Comparison of ENCODE assay signal across 8 cellular contexts in genomic region chr1:6625579-6626149, GRCh38. TPM values are rescaled to one million over a fixed set of nuclear protein-coding genes. Genes with fewer than 3 reads are reported as not detected.
DNase-seq lines count a peak whose midpoint lies in the region; ATAC-seq and TF ChIP-seq lines count a peak whose summit lies in the region.

No MANE protein-coding gene starts in this region.

- peak; percentile 8 for ATAC-seq in HG03432 (IDR thresholded peaks at IDR 0.05; ENCODE audit: unreplicated experiment)
- peak; percentile 35 for ATAC-seq in activated CD8-positive, alpha-beta T cell treated with anti-CD3 and anti-CD28 coated beads for 36 hours
- peak in 2 of 4 donors; percentile 29 to 30 for ATAC-seq in psoas muscle
- ATAC-seq in GM18909 (IDR thresholded peaks at IDR 0.05; ENCODE audit: poor library complexity, unreplicated experiment), result no peak

- no peaks in the 10 kb centered on the region for H3K27me3 Mint-ChIP-seq in activated CD8-positive, alpha-beta T cell treated with anti-CD3 and anti-CD28 coated beads for 36 hours
- peaks cover 10% of the 10 kb centered on the region for H3K27me3 Mint-ChIP-seq in glutamatergic neuron (ENCODE audit: unreplicated experiment)

- POLR2A ChIA-PET in activated CD8-positive, alpha-beta T cell treated with anti-CD3 and anti-CD28 coated beads for 36 hours (lab: Charles Lee), result interaction anchor here (0.8 to 1.1 kb wide), 2 partner anchors 10 to 24 kb away, joined by 3 to 4 read pairs; no protein-coding TSS in a partner anchor

- no peaks in the 10 kb centered on the region for H3K9me3 Mint-ChIP-seq in activated CD8-positive, alpha-beta T cell treated with anti-CD3 and anti-CD28 coated beads for 36 hours
- peaks cover 10% of the 10 kb centered on the region for H3K9me3 Mint-ChIP-seq in glutamatergic neuron (ENCODE audit: unreplicated experiment)

- peaks cover 31% of the 10 kb centered on the region for H3K36me3 Mint-ChIP-seq in activated CD8-positive, alpha-beta T cell treated with anti-CD3 and anti-CD28 coated beads for 36 hours (ENCODE audit: low read depth)
- H3K36me3 Mint-ChIP-seq in glutamatergic neuron (ENCODE audit: unreplicated experiment), result no peaks in the 10 kb centered on the region

- peaks cover 26% of the 10 kb centered on the region for H3K4me1 Mint-ChIP-seq in activated CD8-positive, alpha-beta T cell treated with anti-CD3 and anti-CD28 coated beads for 36 hours (ENCODE audit: low read depth)
- H3K4me1 Mint-ChIP-seq in glutamatergic neuron (ENCODE audit: low read depth, unreplicated experiment), result peaks cover 11% of the 10 kb centered on the region

- H3K27me3 ChIP-seq in psoas muscle (ENCODE audit: insufficient read depth in 3 of 3, low read length in 2 of 3), result no peaks in the 10 kb centered on the region

- CTCF ChIA-PET in activated CD8-positive, alpha-beta T cell treated with anti-CD3 and anti-CD28 coated beads for 36 hours (lab: Charles Lee), result interaction anchor here (0.8 to 2.1 kb wide), 3 partner anchors 21 to 71 kb away, joined by 3 to 7 read pairs (median 5); partner anchors contain the start of genes KLHL21, NOL9 and TAS1R1

- peaks cover 0 to 72% of the 10 kb centered on the region in 2 donors for H3K36me3 ChIP-seq in psoas muscle (ENCODE audit: insufficient read depth in 1 of 2, low read depth in 1 of 2)

- no peaks in the 10 kb centered on the region for H3K9me3 ChIP-seq in psoas muscle

- TF ChIP-seq CTCF in activated CD8-positive, alpha-beta T cell treated with anti-CD3 and anti-CD28 coated beads for 36 hours (IDR thresholded peaks at IDR 0.05), result no peak
- TF ChIP-seq CTCF in glutamatergic neuron (IDR thresholded peaks at IDR 0.05; ENCODE audit: partially characterized antibody, unreplicated experiment) (no peak), psoas muscle (IDR thresholded peaks at IDR 0.05) (no peak)

- peak overlapping the region; percentile 84 for H3K27ac Mint-ChIP-seq in activated CD8-positive, alpha-beta T cell treated with anti-CD3 and anti-CD28 coated beads for 36 hours
- peak overlapping the region; percentile 84 for H3K27ac Mint-ChIP-seq in glutamatergic neuron (ENCODE audit: unreplicated experiment)

- H3K4me1 ChIP-seq in psoas muscle, result peaks cover 12% of the 10 kb centered on the region

- H3K4me3 Mint-ChIP-seq in activated CD8-positive, alpha-beta T cell treated with anti-CD3 and anti-CD28 coated beads for 36 hours, result peak overlapping the region; percentile 90
- H3K4me3 Mint-ChIP-seq in glutamatergic neuron (ENCODE audit: unreplicated experiment), result peak overlapping the region; percentile 95

- peak overlapping the region; percentile 89 for H3K4me3 ChIP-seq in psoas muscle

- WGBS in psoas muscle, 3 donors, result 4 to 6% (median 4%) methylated on average over 24 to 32 of the region's 32 CpGs

- DNase-seq in NCI-H510A treated with DMSO at 0.1 percent for 48 hours (lab: John Stamatoyannopoulos, UW) (peak; percentile 54), NCI-H510A (lab: John Stamatoyannopoulos, UW) (no peak), glutamatergic neuron (no peak), psoas muscle (no peak), NCI-H2029 (lab: John Stamatoyannopoulos, UW) (no peak)
- peak; percentile 25 for DNase-seq in activated CD8-positive, alpha-beta T cell treated with anti-CD3 and anti-CD28 coated beads for 36 hours

- H3K27ac ChIP-seq in psoas muscle, result peak overlapping the region; percentile 84

- intact Hi-C loops in activated CD8-positive, alpha-beta T cell treated with anti-CD3 and anti-CD28 coated beads for 36 hours (cut with micrococcal nuclease), result no loop called here
- intact Hi-C loops in psoas muscle (cut with DNase I), result no loop called here

RNA-seq across cellular contexts. Expression of gene THAP3, which starts 1.0 kb away (rescaled TPM):
- total RNA-seq in activated CD8-positive, alpha-beta T cell treated with anti-CD3 and anti-CD28 coated beads for 36 hours, result 10 to 100 TPM; 19.0 to 24.5 TPM
- total RNA-seq in glutamatergic neuron (ENCODE audit: unreplicated experiment) (30.2 TPM), psoas muscle (10 to 100 TPM in 2 of 4 donors, 1 to 10 TPM in 2; 8.9 to 18.8 (median 13.4) TPM)
- 10 to 100 TPM; 19.6 to 40.1 (median 22.8) TPM for polyA plus RNA-seq in psoas muscle

RNA-seq across cellular contexts. Expression of gene PHF13, which starts 12.1 kb away (rescaled TPM):
- 10 to 100 TPM; 12.5 to 14.8 TPM for total RNA-seq in activated CD8-positive, alpha-beta T cell treated with anti-CD3 and anti-CD28 coated beads for 36 hours
- 13.2 TPM for total RNA-seq in glutamatergic neuron (ENCODE audit: unreplicated experiment)
- 10 to 100 TPM in 1 of 4 donors, 1 to 10 TPM in 3; 5.4 to 21.3 (median 8.2) TPM for total RNA-seq in psoas muscle
- polyA plus RNA-seq in psoas muscle, result 1 to 10 TPM; 4.8 to 7.5 (median 7.1) TPM

RNA-seq across cellular contexts. Expression of gene KLHL21, which starts 23.0 kb away (rescaled TPM):
- 10 to 100 TPM; 17.9 to 18.1 TPM for total RNA-seq in activated CD8-positive, alpha-beta T cell treated with anti-CD3 and anti-CD28 coated beads for 36 hours
- 9.2 TPM for total RNA-seq in glutamatergic neuron (ENCODE audit: unreplicated experiment)
- total RNA-seq in psoas muscle, result 100 to 1,000 TPM in 3 of 4 donors, 10 to 100 TPM in 1; 87.3 to 253 (median 113) TPM
- 100 to 1,000 TPM in 2 of 3 donors, 10 to 100 TPM in 1; 83.1 to 200 (median 120) TPM for polyA plus RNA-seq in psoas muscle

RNA-seq across cellular contexts. Expression of gene ZBTB48, which starts 45.9 kb away (rescaled TPM):
- 10 to 100 TPM; 22.4 to 32.1 TPM for total RNA-seq in activated CD8-positive, alpha-beta T cell treated with anti-CD3 and anti-CD28 coated beads for 36 hours
- total RNA-seq in glutamatergic neuron (ENCODE audit: unreplicated experiment) (39.0 TPM), psoas muscle (10 to 100 TPM in 3 of 4 donors, 1 to 10 TPM in 1; 3.7 to 12.0 (median 11.4) TPM)
- polyA plus RNA-seq in psoas muscle, result 10 to 100 TPM in 2 of 3 donors, 1 to 10 TPM in 1; 9.7 to 16.6 (median 15.1) TPM

Comparison
In these comparisons a context has a peak if more than half of its experiments do, and no peak if none do; other contexts are left out.
1. DNase-seq: peak in NCI-H510A treated with DMSO at 0.1 percent for 48 hours (single experiment) and activated CD8-positive, alpha-beta T cell treated with anti-CD3 and anti-CD28 coated beads for 36 hours (single experiment); none in NCI-H510A (single experiment), glutamatergic neuron (single experiment), psoas muscle (0 of 2) and NCI-H2029 (single experiment).